Comparison of ENCODE assay signal across 13 cellular contexts in the genomic region with DNA sequence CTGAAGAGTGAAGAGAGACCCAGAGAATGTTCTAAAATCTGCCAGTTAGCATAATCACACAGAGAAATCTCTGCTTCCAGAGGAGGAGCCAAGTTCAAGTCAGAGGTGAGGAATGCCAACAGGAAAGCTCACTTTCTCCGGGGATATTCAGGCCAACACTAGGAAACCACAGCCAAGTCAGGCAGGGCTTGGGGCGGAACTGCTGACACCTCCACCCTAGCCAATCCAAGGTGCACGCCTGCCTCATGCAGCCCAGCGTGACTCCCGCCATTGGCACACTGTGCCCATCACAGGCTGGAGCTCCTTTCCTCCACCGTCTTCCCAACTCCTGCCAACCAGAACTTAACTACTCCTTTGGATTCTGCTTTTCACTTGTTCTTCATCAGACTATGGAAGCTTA.
"Had no signal": no experiment of that assay in that cellular context is flagged by ENCODE, and none has a peak within 500 bp of the region (broad histone marks: within the 10 kb centered on the region; RNA-seq: fewer than 3 reads in every experiment).

No MANE protein-coding gene starts in this region.

- H3K27me3 ChIP-seq: esophagus squamous epithelium, foreskin keratinocyte, right lobe of liver, testis, tibial nerve had no signal

- H3K9ac ChIP-seq: parathyroid adenoma had no signal

- H3K4me3 ChIP-seq: esophagus squamous epithelium, prostate gland, right lobe of liver, testis, tibial nerve had no signal

- ATAC-seq: effector memory CD8-positive, alpha-beta T cell; foreskin keratinocyte; right lobe of liver; stimulated activated naive B cell treated with anti-CD40 and anti-IgM and Interleukin-4, amounts not matched to agents 10 μg/mL and 1 μg/mL and 100 μg/mL, for 72 hours; stimulated activated naive CD8-positive, alpha-beta T cell treated with anti-CD3 and anti-CD28 coated beads, Interleukin-15, amount 100 ng/mL, for 72 hours had no signal

- H3K27ac ChIP-seq: esophagus squamous epithelium, foreskin keratinocyte, parathyroid adenoma, prostate gland, right lobe of liver, testis, tibial nerve had no signal

- H3K4me1 ChIP-seq: foreskin keratinocyte, parathyroid adenoma, prostate gland, right lobe of liver, testis, tibial nerve had no signal

- H3K36me3 ChIP-seq: esophagus squamous epithelium, prostate gland, right lobe of liver, tibial nerve had no signal

- H2AFZ ChIP-seq: parathyroid adenoma had no signal

- H3K9me3 ChIP-seq: esophagus squamous epithelium, prostate gland, right lobe of liver, testis, tibial nerve had no signal

- H3K79me2 ChIP-seq: parathyroid adenoma had no signal

- DNase-seq: effector memory CD8-positive, alpha-beta T cell; esophagus squamous epithelium; mesendoderm; naive B cell; right lobe of liver; stimulated activated CD4-positive, alpha-beta T cell treated with anti-CD3 and anti-CD28 coated beads, Interleukin-4, amount 100 ng/mL, for 24 hours; stimulated activated naive B cell treated with anti-CD40 and anti-IgM and Interleukin-4, amounts not matched to agents 10 μg/mL and 1 μg/mL and 100 μg/mL, for 72 hours; stimulated activated naive CD8-positive, alpha-beta T cell treated with anti-CD3 and anti-CD28 coated beads, Interleukin-15, amount 100 ng/mL, for 72 hours had no signal
